ENCODE assay signal across 22 cellular contexts in the genomic region with DNA sequence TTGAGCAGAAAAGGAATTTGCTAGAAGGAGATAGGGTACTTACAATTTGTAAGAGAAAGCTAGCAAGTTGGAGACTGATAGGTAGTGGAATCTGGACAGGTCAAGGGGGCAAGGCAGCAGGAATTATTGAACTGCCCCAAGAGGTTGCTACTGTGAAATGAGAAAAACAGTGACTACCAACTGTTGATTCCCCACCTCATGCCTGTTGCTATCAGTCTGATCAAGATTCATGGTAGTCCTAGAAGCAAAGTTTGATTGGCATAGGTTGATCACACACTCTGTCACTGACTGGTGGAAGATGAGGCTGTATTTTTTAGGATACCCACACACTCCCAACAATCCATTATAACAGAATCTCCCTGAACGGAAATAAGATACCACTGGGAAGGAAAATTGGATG.
"Had no signal": no experiment of that assay in that cellular context is flagged by ENCODE, and none has a peak within 500 bp of the region (broad histone marks: within the 10 kb centered on the region; RNA-seq: fewer than 3 reads in every experiment).

No MANE protein-coding gene starts in this region.

- DNase-seq: Kasumi-1, MM.1S, MV-4-11, NCI-H1048, NCI-H1105, NCI-H1436 treated with DMSO at 0.1 percent for 48 hours, NCI-H1694, NCI-H187 treated with DMSO at 0.1 percent for 48 hours, NCI-H2081, NCI-H2107, NCI-H2227 treated with DMSO at 0.1 percent for 48 hours, NCI-H524, NCI-H526 treated with DMSO at 0.1 percent for 48 hours, SHP77, SK-N-SH, SW 1271 had no signal

- H3K9ac ChIP-seq: KMS-11, SK-N-SH had no signal

- FAIRE-seq: HepG2, K562 had no signal

- H3K4me1 Mint-ChIP-seq: IgD-negative memory B cell had no signal

- H3K36me3 Mint-ChIP-seq: IgD-negative memory B cell had no signal

- H3K4me3 ChIP-seq: K562 had no signal

- H3K27ac ChIP-seq: KMS-11, RWPE1 had no signal

- H3K4me3 Mint-ChIP-seq: IgD-negative memory B cell had no signal

- H3K27ac Mint-ChIP-seq: IgD-negative memory B cell had no signal

- ATAC-seq: HepG2, K562, Panc1 had no signal

- H3K9me3 ChIP-seq: SK-N-SH had no signal

- H3K4me2 ChIP-seq: KMS-11, SK-N-SH had no signal
